Comparison of ENCODE assay signal across 9 cellular contexts in the genomic region with DNA sequence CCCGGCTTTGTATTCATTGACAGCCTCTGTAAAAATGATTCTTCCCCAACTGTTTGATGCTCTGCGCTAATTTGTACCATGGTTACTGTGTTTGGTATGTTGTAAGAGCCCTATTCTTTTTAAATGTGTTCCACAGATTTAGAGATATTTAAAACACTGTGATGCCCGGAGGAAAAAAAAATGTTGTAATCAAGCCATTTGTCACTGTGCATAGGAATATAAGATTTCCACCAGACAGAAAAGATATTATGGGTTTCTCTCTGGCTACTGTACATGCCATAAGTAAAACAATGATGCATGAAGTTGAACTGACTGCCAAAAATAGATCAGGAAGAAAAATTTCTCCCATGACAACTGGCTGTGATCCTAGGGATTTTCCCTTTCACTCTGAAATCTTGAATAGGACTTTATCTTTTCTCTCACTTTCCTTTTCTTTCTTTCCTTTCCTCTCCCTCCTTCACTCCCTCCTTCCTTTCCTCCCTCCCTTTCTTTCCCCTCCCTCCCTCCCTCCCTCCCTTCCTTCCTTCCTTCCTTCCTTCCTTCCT.
DNase-seq lines count a peak whose midpoint lies in the region; ATAC-seq and TF ChIP-seq lines count a peak whose summit lies in the region.
"Had no signal": no experiment of that assay in that cellular context is flagged by ENCODE, and none has a peak within 500 bp of the region (broad histone marks: within the 10 kb centered on the region; RNA-seq: fewer than 3 reads in every experiment).

No MANE protein-coding gene starts in this region.

- H3K27ac ChIP-seq in dorsolateral prefrontal cortex, result peak overlapping the region in 53 of 59 donors; percentile 1 to 84 (median 62)

- intact Hi-C loops in Right ventricle myocardium superior (cut with DNase I), result no loop called here
- intact Hi-C loops in Right ventricle myocardium inferior (cut with DNase I), result no loop called here
- intact Hi-C loops in dorsolateral prefrontal cortex (cut with DNase I), result loop anchor here in 1 of 2 donors (10.0 kb wide), 1 partner anchor 87 kb away; no protein-coding TSS in a partner anchor

- TF ChIP-seq CTCF in dorsolateral prefrontal cortex (IDR thresholded peaks at IDR 0.05 in 54 of 56, conservative IDR thresholded peaks at IDR 0.05 in 2 of 56; ENCODE audit: low read depth in 1 of 56, partially characterized antibody in 56 of 56), result no peak

- peak; percentile 51 for ATAC-seq in Right ventricle myocardium superior (ENCODE audit: poor library complexity)
- ATAC-seq in Right ventricle myocardium inferior, result no peak
- ATAC-seq in GM18498 (IDR thresholded peaks at IDR 0.05; ENCODE audit: unreplicated experiment), result no peak

- DNase-seq in Right ventricle myocardium superior (no peak), Right ventricle myocardium inferior (ENCODE audit: missing footprints) (no peak), dorsolateral prefrontal cortex (no peak), lung microvascular endothelial cell (ENCODE audit: low read depth in 2 of 2) (peak; percentile 83 to 84), NCI-H2081 treated with DMSO at 0.1 percent for 48 hours (lab: John Stamatoyannopoulos, UW) (no peak), NCI-H128 (lab: John Stamatoyannopoulos, UW; ENCODE audit: unreplicated experiment) (no peak)
- DNase-seq in activated CD4-positive, alpha-beta T cell treated with anti-CD3 and anti-CD28 coated beads, Interleukin-2, amount 50 U/mL, for 48 hours, result no peak
- DNase-seq: activated CD4-positive, alpha-beta T cell treated with anti-CD3 and anti-CD28 coated beads, Interleukin-2, amount 10 ng/mL, durations not matched to agents 7 days and 5 days had no signal

- H3K4me3 ChIP-seq in dorsolateral prefrontal cortex, result peak overlapping the region in 30 of 59 donors; percentile 0 to 46 (median 18)

- H3K27me3 ChIP-seq in dorsolateral prefrontal cortex, result no peaks in the 10 kb centered on the region

Comparison
In these comparisons a context has a peak if more than half of its experiments do, and no peak if none do; other contexts are left out.
1. DNase-seq: peak in lung microvascular endothelial cell (2 of 2); none in Right ventricle myocardium superior (single experiment), Right ventricle myocardium inferior (single experiment), dorsolateral prefrontal cortex (0 of 10), NCI-H2081 treated with DMSO at 0.1 percent for 48 hours (single experiment), activated CD4-positive, alpha-beta T cell treated with anti-CD3 and anti-CD28 coated beads, Interleukin-2, amount 50 U/mL, for 48 hours (0 of 2) and NCI-H128 (single experiment).